16 cellular contexts compared by ENCODE assay signal in the genomic region with DNA sequence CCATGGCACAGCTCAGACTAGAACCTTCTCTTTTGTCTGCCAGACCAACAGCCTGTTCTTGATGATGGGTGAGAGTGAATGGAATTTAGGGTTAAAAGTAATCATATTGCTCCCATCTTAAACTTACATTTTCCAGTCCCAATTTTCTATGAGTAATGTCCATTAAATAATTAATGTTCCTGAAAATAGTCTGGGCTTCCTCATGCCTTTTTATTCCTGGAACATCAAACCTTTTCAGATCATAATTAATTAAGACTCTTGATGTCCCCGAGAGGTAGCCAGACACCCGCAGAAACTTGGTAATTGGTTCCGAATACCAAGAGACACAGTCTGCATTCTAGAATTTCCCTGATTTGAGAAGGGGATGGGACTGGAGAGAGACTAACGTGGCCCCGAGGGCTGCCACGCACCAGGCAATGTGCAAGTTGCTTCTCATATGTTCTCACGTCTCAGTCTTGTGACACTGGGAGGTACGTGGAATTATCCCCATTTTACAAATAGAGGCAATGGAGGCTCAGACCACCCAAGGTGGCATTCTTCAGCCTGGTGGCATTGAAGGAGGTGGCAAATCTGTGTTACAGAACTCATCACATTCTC.
DNase-seq lines count a peak whose midpoint lies in the region.
"Had no signal": no experiment of that assay in that cellular context is flagged by ENCODE, and none has a peak within 500 bp of the region (broad histone marks: within the 10 kb centered on the region; RNA-seq: fewer than 3 reads in every experiment).

No MANE protein-coding gene starts in this region.

- DNase-seq in activated CD4-positive, alpha-beta T cell treated with anti-CD3 and anti-CD28 coated beads, Interleukin-2, amount 10 ng/mL, durations not matched to agents 24 days and 14 days, result peak; percentile 46
- no peak for DNase-seq in activated CD4-positive, alpha-beta T cell treated with anti-CD3 and anti-CD28 coated beads, Interleukin-2, amount 50 U/mL, for 4 hours
- peak; percentile 8 for DNase-seq in ecto neural progenitor cell (ENCODE audit: low spot score)
- DNase-seq in retina, result peak; percentile 25
- no peak for DNase-seq in activated CD4-positive, alpha-beta memory T cell treated with anti-CD3 and anti-CD28 coated beads for 36 hours
- no peak for DNase-seq in caudate nucleus (lab: John Stamatoyannopoulos, UW)
- DNase-seq in activated CD4-positive, CD25-positive, alpha-beta regulatory T cell treated with anti-CD3 and anti-CD28 coated beads, Interleukin-2, amount 50 U/mL, for 72 hours, result no peak
- DNase-seq: AML-193; CD4-positive, alpha-beta T cell; H7; HFFc6 had no signal

- peaks cover 5% of the 10 kb centered on the region for H3K9me3 Mint-ChIP-seq in activated CD4-positive, alpha-beta T cell treated with anti-CD3 and anti-CD28 coated beads, Interleukin-2, amount 10 ng/mL, durations not matched to agents 24 days and 14 days
- H3K9me3 Mint-ChIP-seq in activated CD4-positive, alpha-beta memory T cell treated with anti-CD3 and anti-CD28 coated beads for 36 hours, result no peaks in the 10 kb centered on the region
- H3K9me3 Mint-ChIP-seq: CD4-positive, alpha-beta T cell; HFFc6; IgD-negative memory B cell had no signal

- H3K27me3 Mint-ChIP-seq in activated CD4-positive, alpha-beta T cell treated with anti-CD3 and anti-CD28 coated beads, Interleukin-2, amount 10 ng/mL, durations not matched to agents 24 days and 14 days, result peaks cover 2% of the 10 kb centered on the region
- peaks cover 17% of the 10 kb centered on the region for H3K27me3 Mint-ChIP-seq in activated CD4-positive, alpha-beta memory T cell treated with anti-CD3 and anti-CD28 coated beads for 36 hours
- H3K27me3 Mint-ChIP-seq: CD4-positive, alpha-beta T cell; IgD-negative memory B cell had no signal

- POLR2A ChIA-PET in activated CD4-positive, alpha-beta memory T cell treated with anti-CD3 and anti-CD28 coated beads for 36 hours (lab: Charles Lee), result no interaction called here

- H3K4me1 Mint-ChIP-seq in activated CD4-positive, alpha-beta T cell treated with anti-CD3 and anti-CD28 coated beads, Interleukin-2, amount 10 ng/mL, durations not matched to agents 24 days and 14 days, result peaks cover 31% of the 10 kb centered on the region
- H3K4me1 Mint-ChIP-seq in activated CD4-positive, alpha-beta memory T cell treated with anti-CD3 and anti-CD28 coated beads for 36 hours (ENCODE audit: low read depth), result peaks cover 24% of the 10 kb centered on the region
- H3K4me1 Mint-ChIP-seq: GM23338 had no signal

- no peak overlapping the region for H3K27ac ChIP-seq in caudate nucleus (ENCODE audit: low read depth, low read length)
- H3K27ac ChIP-seq: 22Rv1, A549, C4-2B had no signal

- H3K4me3 Mint-ChIP-seq in activated CD4-positive, alpha-beta T cell treated with anti-CD3 and anti-CD28 coated beads, Interleukin-2, amount 10 ng/mL, durations not matched to agents 24 days and 14 days, result no peak overlapping the region
- H3K4me3 Mint-ChIP-seq in activated CD4-positive, alpha-beta memory T cell treated with anti-CD3 and anti-CD28 coated beads for 36 hours, result no peak overlapping the region
- H3K4me3 Mint-ChIP-seq: CD4-positive, alpha-beta T cell; GM23338; HFFc6; IgD-negative memory B cell had no signal

- H3K36me3 Mint-ChIP-seq in activated CD4-positive, alpha-beta T cell treated with anti-CD3 and anti-CD28 coated beads, Interleukin-2, amount 10 ng/mL, durations not matched to agents 24 days and 14 days (ENCODE audit: low read depth), result no peaks in the 10 kb centered on the region
- no peaks in the 10 kb centered on the region for H3K36me3 Mint-ChIP-seq in activated CD4-positive, alpha-beta memory T cell treated with anti-CD3 and anti-CD28 coated beads for 36 hours

- CTCF ChIA-PET in activated CD4-positive, alpha-beta memory T cell treated with anti-CD3 and anti-CD28 coated beads for 36 hours (lab: Charles Lee), result no interaction called here

- intact Hi-C loops in activated CD4-positive, alpha-beta T cell treated with anti-CD3 and anti-CD28 coated beads, Interleukin-2, amount 10 ng/mL, durations not matched to agents 24 days and 14 days (cut with micrococcal nuclease), result no loop called here
- intact Hi-C loops in activated CD4-positive, alpha-beta memory T cell treated with anti-CD3 and anti-CD28 coated beads for 36 hours (cut with micrococcal nuclease), result no loop called here

- no peak overlapping the region for H3K27ac Mint-ChIP-seq in activated CD4-positive, alpha-beta T cell treated with anti-CD3 and anti-CD28 coated beads, Interleukin-2, amount 10 ng/mL, durations not matched to agents 24 days and 14 days
- no peak overlapping the region for H3K27ac Mint-ChIP-seq in activated CD4-positive, alpha-beta memory T cell treated with anti-CD3 and anti-CD28 coated beads for 36 hours
- H3K27ac Mint-ChIP-seq: CD4-positive, alpha-beta T cell; GM23338; HFFc6; IgD-negative memory B cell had no signal

Comparison
In these comparisons a context has a peak if more than half of its experiments do, and no peak if none do; other contexts are left out.
1. DNase-seq: peak in activated CD4-positive, alpha-beta T cell treated with anti-CD3 and anti-CD28 coated beads, Interleukin-2, amount 10 ng/mL, durations not matched to agents 24 days and 14 days (single experiment), ecto neural progenitor cell (single experiment) and retina (single experiment); none in activated CD4-positive, alpha-beta T cell treated with anti-CD3 and anti-CD28 coated beads, Interleukin-2, amount 50 U/mL, for 4 hours (0 of 2), activated CD4-positive, alpha-beta memory T cell treated with anti-CD3 and anti-CD28 coated beads for 36 hours (single experiment), caudate nucleus (0 of 61) and activated CD4-positive, CD25-positive, alpha-beta regulatory T cell treated with anti-CD3 and anti-CD28 coated beads, Interleukin-2, amount 50 U/mL, for 72 hours (single experiment).